Comparison of ENCODE assay signal across 18 cellular contexts in the genomic region with DNA sequence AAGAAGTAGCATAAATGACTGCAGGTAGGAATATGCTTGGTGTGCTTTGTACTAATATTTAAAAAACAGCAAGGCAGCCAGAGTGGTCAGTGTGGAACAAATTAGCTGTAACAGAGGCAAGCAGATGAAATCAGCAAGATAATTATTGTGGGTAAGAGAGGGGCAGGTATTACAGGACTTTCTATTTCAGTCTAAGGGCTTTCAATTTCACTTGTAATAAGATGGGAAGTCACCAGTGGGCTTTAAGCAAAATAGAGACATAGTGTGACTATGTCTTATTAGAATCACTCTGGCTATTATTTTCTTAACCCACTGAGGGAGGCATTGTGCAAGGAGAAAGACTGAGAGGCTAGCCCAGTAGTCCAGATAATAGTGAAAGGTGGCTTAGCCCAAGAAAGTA.
DNase-seq lines count a peak whose midpoint lies in the region; ATAC-seq lines count a peak whose summit lies in the region.
"Had no signal": no experiment of that assay in that cellular context is flagged by ENCODE, and none has a peak within 500 bp of the region (broad histone marks: within the 10 kb centered on the region; RNA-seq: fewer than 3 reads in every experiment).

No MANE protein-coding gene starts in this region.

- ATAC-seq in GM18870 (IDR thresholded peaks at IDR 0.05; ENCODE audit: unreplicated experiment) (peak; percentile 77), HG02852 (IDR thresholded peaks at IDR 0.05; ENCODE audit: unreplicated experiment) (peak; percentile 79), HG03442 (IDR thresholded peaks at IDR 0.05; ENCODE audit: unreplicated experiment) (peak; percentile 87), GM18909 (IDR thresholded peaks at IDR 0.05; ENCODE audit: poor library complexity, unreplicated experiment) (no peak)

- intact Hi-C loops in activated CD4-positive, alpha-beta T cell treated with anti-CD3 and anti-CD28 coated beads, Interleukin-2, amount 10 ng/mL, durations not matched to agents 24 days and 14 days (cut with micrococcal nuclease): no loop called here

- no peaks in the 10 kb centered on the region for H3K9me3 Mint-ChIP-seq in activated CD4-positive, alpha-beta T cell treated with anti-CD3 and anti-CD28 coated beads, Interleukin-2, amount 10 ng/mL, durations not matched to agents 24 days and 14 days
- H3K9me3 Mint-ChIP-seq: T-helper 1 cell treated with Interleukin-12 subunit alpha and Interleukin-12 subunit beta and Interleukin-4 antibody, amounts not matched to agents 30 μg/mL and 1 μg/mL, for 36 hours had no signal

- H3K4me3 Mint-ChIP-seq in activated CD4-positive, alpha-beta T cell treated with anti-CD3 and anti-CD28 coated beads, Interleukin-2, amount 10 ng/mL, durations not matched to agents 24 days and 14 days: no peak overlapping the region
- H3K4me3 Mint-ChIP-seq: B cell; CD4-positive, CD25-positive, alpha-beta regulatory T cell; T-helper 1 cell treated with Interleukin-12 subunit alpha and Interleukin-12 subunit beta and Interleukin-4 antibody, amounts not matched to agents 30 μg/mL and 1 μg/mL, for 36 hours had no signal

- no peaks in the 10 kb centered on the region for H3K4me1 Mint-ChIP-seq in activated CD4-positive, alpha-beta T cell treated with anti-CD3 and anti-CD28 coated beads, Interleukin-2, amount 10 ng/mL, durations not matched to agents 24 days and 14 days
- H3K4me1 Mint-ChIP-seq: B cell; CD4-positive, CD25-positive, alpha-beta regulatory T cell had no signal

- no peaks in the 10 kb centered on the region for H3K36me3 Mint-ChIP-seq in activated CD4-positive, alpha-beta T cell treated with anti-CD3 and anti-CD28 coated beads, Interleukin-2, amount 10 ng/mL, durations not matched to agents 24 days and 14 days (ENCODE audit: low read depth)
- H3K36me3 Mint-ChIP-seq: CD4-positive, CD25-positive, alpha-beta regulatory T cell had no signal

- H3K27me3 Mint-ChIP-seq in activated CD4-positive, alpha-beta T cell treated with anti-CD3 and anti-CD28 coated beads, Interleukin-2, amount 10 ng/mL, durations not matched to agents 24 days and 14 days: no peaks in the 10 kb centered on the region
- H3K27me3 Mint-ChIP-seq: B cell; CD4-positive, CD25-positive, alpha-beta regulatory T cell had no signal

- H3K27ac Mint-ChIP-seq in activated CD4-positive, alpha-beta T cell treated with anti-CD3 and anti-CD28 coated beads, Interleukin-2, amount 10 ng/mL, durations not matched to agents 24 days and 14 days: no peak overlapping the region
- H3K27ac Mint-ChIP-seq: B cell; CD4-positive, CD25-positive, alpha-beta regulatory T cell; T-helper 1 cell treated with Interleukin-12 subunit alpha and Interleukin-12 subunit beta and Interleukin-4 antibody, amounts not matched to agents 30 μg/mL and 1 μg/mL, for 36 hours had no signal

- DNase-seq in medulla oblongata (ENCODE audit: extremely low spot score) (peak; percentile 10), COLO668 (lab: John Stamatoyannopoulos, UW; ENCODE audit: unreplicated experiment) (no peak), inferior parietal cortex (ENCODE audit: extremely low spot score) (no peak)
- DNase-seq in activated CD4-positive, alpha-beta T cell treated with anti-CD3 and anti-CD28 coated beads, Interleukin-2, amount 10 ng/mL, durations not matched to agents 24 days and 14 days: no peak
- DNase-seq: CD4-positive, CD25-positive, alpha-beta regulatory T cell; EL; NCI-H1092; NCI-H146; NCI-H2081 treated with DMSO at 0.1 percent for 48 hours; NCI-H510A; Peyer's patch; Right ventricle myocardium superior had no signal
